In genomic region chr2:75592028-75592427, GRCh38 we compare ENCODE assay signal across 10 cellular contexts. TPM values are rescaled to one million over a fixed set of nuclear protein-coding genes. Genes with fewer than 3 reads are reported as not detected.
DNase-seq lines count a peak whose midpoint lies in the region; ATAC-seq and TF ChIP-seq lines count a peak whose summit lies in the region.
"Had no signal": no experiment of that assay in that cellular context is flagged by ENCODE, and none has a peak within 500 bp of the region (broad histone marks: within the 10 kb centered on the region; RNA-seq: fewer than 3 reads in every experiment).

No MANE protein-coding gene starts in this region.

- no CpG with 5 or more reads among the region's 4 CpGs for WGBS in trophoblast cell (ENCODE audit: extremely low coverage, insufficient coverage, insufficient read length)

- H3K27ac Mint-ChIP-seq in chondrocyte (ENCODE audit: unreplicated experiment), result peak overlapping the region; percentile 43
- H3K27ac Mint-ChIP-seq in CD8-positive, alpha-beta memory T cell, result no peak overlapping the region

- H3K4me3 ChIP-seq in trophoblast cell (ENCODE audit: low read depth, low read length), result no peak overlapping the region
- H3K4me3 ChIP-seq in CD8-positive, alpha-beta memory T cell (ENCODE audit: low read length), result no peak overlapping the region

- H3K4me2 ChIP-seq in trophoblast cell (ENCODE audit: low read length), result no peak overlapping the region

- H3K27ac ChIP-seq in trophoblast cell (ENCODE audit: low read depth, low read length), result peak overlapping the region; percentile 25
- no peak overlapping the region for H3K27ac ChIP-seq in CD8-positive, alpha-beta memory T cell (ENCODE audit: low read depth, low read length)

- H3K27me3 Mint-ChIP-seq in chondrocyte (ENCODE audit: low read depth), result no peaks in the 10 kb centered on the region
- H3K27me3 Mint-ChIP-seq in CD8-positive, alpha-beta memory T cell, result peaks cover 2 to 3% of the 10 kb centered on the region in 2 donors

- CTCF ChIA-PET in CD8-positive, alpha-beta memory T cell (lab: Charles Lee), result no interaction called here

- H3K4ac ChIP-seq in trophoblast cell (ENCODE audit: low read depth, low read length), result no peak overlapping the region

- no peaks in the 10 kb centered on the region for H3K36me3 Mint-ChIP-seq in chondrocyte (ENCODE audit: low read depth)
- no peaks in the 10 kb centered on the region for H3K36me3 Mint-ChIP-seq in CD8-positive, alpha-beta memory T cell

- no peaks in the 10 kb centered on the region for H3K79me2 ChIP-seq in trophoblast cell (ENCODE audit: control insufficient read depth, insufficient read depth, low read length, poor library complexity)

- H2BK120ac ChIP-seq in trophoblast cell (ENCODE audit: insufficient read depth, low read length, poor library complexity), result no peak overlapping the region

- H3K79me1 ChIP-seq in trophoblast cell (ENCODE audit: low read length), result peaks cover 5% of the 10 kb centered on the region

- H3K18ac ChIP-seq in trophoblast cell (ENCODE audit: low read length), result no peak overlapping the region

- ATAC-seq in GM21528 (IDR thresholded peaks at IDR 0.05; ENCODE audit: low FRiP score, unreplicated experiment), result no peak

- no peak overlapping the region for H3K23ac ChIP-seq in trophoblast cell (ENCODE audit: low read length)

- H3K14ac ChIP-seq in trophoblast cell (ENCODE audit: low read length), result no peak overlapping the region

- no peak overlapping the region for H3K9ac ChIP-seq in trophoblast cell (ENCODE audit: low read length)

- POLR2A ChIA-PET in CD8-positive, alpha-beta memory T cell (lab: Charles Lee), result no interaction called here

- peak; percentile 16 for DNase-seq in NOMO-1 treated with DMSO at 0.1 percent for 48 hours (lab: John Stamatoyannopoulos, UW; ENCODE audit: unreplicated experiment)
- no peak for DNase-seq in NOMO-1 (lab: John Stamatoyannopoulos, UW; ENCODE audit: unreplicated experiment in 2 of 2)
- DNase-seq in NCI-H1048 (lab: John Stamatoyannopoulos, UW), result peak; percentile 36
- no peak for DNase-seq in chondrocyte (ENCODE audit: low spot score)
- peak; percentile 92 to 97 for DNase-seq in trophoblast cell
- no peak for DNase-seq in CD8-positive, alpha-beta memory T cell
- DNase-seq in activated CD4-positive, CD25-positive, alpha-beta regulatory T cell (lab: John Stamatoyannopoulos, UW), result no peak
- DNase-seq: activated CD4-positive, alpha-beta T cell treated with anti-CD3 and anti-CD28 coated beads, Interleukin-2, amount 50 U/mL, for 1 hour; stimulated activated naive CD4-positive, alpha-beta T cell treated with Interleukin-2 at 50 U/mL for 16 hours had no signal

- no peak for TF ChIP-seq CTCF in chondrocyte (IDR thresholded peaks at IDR 0.05)

- H3K4me1 ChIP-seq in trophoblast cell (ENCODE audit: control insufficient read depth in 1 of 2, insufficient read depth in 2 of 2, low read length in 2 of 2), result peaks cover 4 to 14% of the 10 kb centered on the region in 2 experiments
- no peaks in the 10 kb centered on the region for H3K4me1 ChIP-seq in CD8-positive, alpha-beta memory T cell (ENCODE audit: insufficient read depth, low read length)

- no peak overlapping the region for H4K91ac ChIP-seq in trophoblast cell (ENCODE audit: low read depth, low read length)

- no peak overlapping the region for H3K4me3 Mint-ChIP-seq in chondrocyte (ENCODE audit: unreplicated experiment)
- no peak overlapping the region for H3K4me3 Mint-ChIP-seq in CD8-positive, alpha-beta memory T cell

- no peak overlapping the region for H2BK5ac ChIP-seq in trophoblast cell (ENCODE audit: low read depth, low read length, poor library complexity)

- no peak overlapping the region for H2AK5ac ChIP-seq in trophoblast cell (ENCODE audit: low read length)

- no peaks in the 10 kb centered on the region for H3K9me3 Mint-ChIP-seq in chondrocyte (ENCODE audit: low read depth)
- peaks cover 0 to 4% (median 3%) of the 10 kb centered on the region in 5 donors for H3K9me3 Mint-ChIP-seq in CD8-positive, alpha-beta memory T cell

- no peak overlapping the region for H4K12ac ChIP-seq in trophoblast cell (ENCODE audit: low read depth, low read length)

- no peak overlapping the region for H2AFZ ChIP-seq in trophoblast cell (ENCODE audit: insufficient read depth, low read length, poor library complexity)

- peaks cover 77% of the 10 kb centered on the region for H3K4me1 Mint-ChIP-seq in chondrocyte (ENCODE audit: low read depth)
- H3K4me1 Mint-ChIP-seq in CD8-positive, alpha-beta memory T cell, result no peaks in the 10 kb centered on the region

- H2BK12ac ChIP-seq in trophoblast cell (ENCODE audit: low read length), result no peak overlapping the region

- no peaks in the 10 kb centered on the region for H3K9me3 ChIP-seq in trophoblast cell (ENCODE audit: insufficient read depth, low read depth, low read length)
- no peaks in the 10 kb centered on the region for H3K9me3 ChIP-seq in CD8-positive, alpha-beta memory T cell (ENCODE audit: low read length)

- no peaks in the 10 kb centered on the region for H3K27me3 ChIP-seq in trophoblast cell (ENCODE audit: insufficient read depth, low read length)
- no peaks in the 10 kb centered on the region for H3K27me3 ChIP-seq in CD8-positive, alpha-beta memory T cell (ENCODE audit: insufficient read depth, low read length, poor library complexity, severe bottlenecking)

- H4K8ac ChIP-seq in trophoblast cell (ENCODE audit: low read depth, low read length), result no peak overlapping the region

- no peaks in the 10 kb centered on the region for H3K36me3 ChIP-seq in trophoblast cell (ENCODE audit: control insufficient read depth in 1 of 2, insufficient read depth in 2 of 2, low read length in 2 of 2)
- H3K36me3 ChIP-seq in CD8-positive, alpha-beta memory T cell (ENCODE audit: insufficient read depth, low read length), result no peaks in the 10 kb centered on the region

RNA-seq across cellular contexts. Expression of gene EVA1A, which starts 31.3 kb away (rescaled TPM):
- total RNA-seq in chondrocyte, result 19.8 to 27.3 TPM (median 20.9 TPM) in 3 replicates
- 20.1 and 20.6 TPM in 2 replicates for polyA plus RNA-seq in trophoblast cell (2013)
- total RNA-seq in CD8-positive, alpha-beta memory T cell, result not detected
- polyA plus RNA-seq in CD8-positive, alpha-beta memory T cell, result not detected

RNA-seq across cellular contexts. Expression of gene MRPL19, which starts 54.6 kb away (rescaled TPM):
- total RNA-seq in chondrocyte, result 43.5 to 52.3 TPM (median 47.8 TPM) in 3 replicates
- 28.0 and 30.2 TPM in 2 replicates for polyA plus RNA-seq in trophoblast cell (2013)
- total RNA-seq in CD8-positive, alpha-beta memory T cell, result 10 to 100 TPM; 66.0 to 74.2 TPM
- polyA plus RNA-seq in CD8-positive, alpha-beta memory T cell, result 33.2 TPM

Comparison
In these comparisons a context has a peak if more than half of its experiments do, and no peak if none do; other contexts are left out.
1. DNase-seq: peak in NOMO-1 treated with DMSO at 0.1 percent for 48 hours (single experiment), NCI-H1048 (single experiment) and trophoblast cell (2 of 2); none in NOMO-1 (0 of 2), chondrocyte (single experiment), CD8-positive, alpha-beta memory T cell (0 of 5) and activated CD4-positive, CD25-positive, alpha-beta regulatory T cell (0 of 4).
2. RNA of gene EVA1A, which starts 31.3 kb away (total RNA-seq): 19.8 to 27.3 TPM in chondrocyte; not detected in CD8-positive, alpha-beta memory T cell; every median in the first group is over 10 times any median in the second.